ENCODE assay signal across 8 cellular contexts in genomic region chr6:89610149-89610642, GRCh38. TPM values are rescaled to one million over a fixed set of nuclear protein-coding genes. Genes with fewer than 3 reads are reported as not detected.
DNase-seq lines count a peak whose midpoint lies in the region; ATAC-seq and TF ChIP-seq lines count a peak whose summit lies in the region.

No MANE protein-coding gene starts in this region.

- POLR2A ChIA-PET in AG04449 (lab: Yijun Ruan, JAX): no interaction called here

- peaks cover 1% of the 10 kb centered on the region for H3K9me3 Mint-ChIP-seq in glutamatergic neuron (ENCODE audit: unreplicated experiment)

- H3K27me3 Mint-ChIP-seq in glutamatergic neuron (ENCODE audit: unreplicated experiment): peaks cover 2% of the 10 kb centered on the region

- peak; percentile 74 for ATAC-seq in GM18511 (IDR thresholded peaks at IDR 0.05; ENCODE audit: unreplicated experiment)
- ATAC-seq in HG02610 (IDR thresholded peaks at IDR 0.05; ENCODE audit: unreplicated experiment): no peak

- peak; percentile 72 for TF ChIP-seq CTCF in AG04449 (IDR thresholded peaks at IDR 0.05; ENCODE audit: insufficient read depth, low read length, missing control alignments)
- TF ChIP-seq CTCF in glutamatergic neuron (IDR thresholded peaks at IDR 0.05; ENCODE audit: partially characterized antibody, unreplicated experiment): peak; percentile 72

- H3K4me3 ChIP-seq in AG04449 (ENCODE audit: low read depth, low read length): no peak overlapping the region

- no peaks in the 10 kb centered on the region for H3K4me1 Mint-ChIP-seq in glutamatergic neuron (ENCODE audit: low read depth, unreplicated experiment)

- H3K4me3 Mint-ChIP-seq in glutamatergic neuron (ENCODE audit: unreplicated experiment): no peak overlapping the region

- CTCF ChIA-PET in AG04449 (lab: Yijun Ruan, JAX): interaction anchor here (0.9 to 3.4 kb wide), 12 partner anchors 9 to 628 kb away, joined by 3 to 19 read pairs (median 4); partner anchors contain the start of gene ANKRD6

- DNase-seq in AG04449 (ENCODE audit: low read depth, low spot score) (no peak), HUDEP-2 (lab: John Stamatoyannopoulos, UW; ENCODE audit: unreplicated experiment in 76 of 76) (peak in 64 of 76 experiments; percentile 12 to 80 (median 52)), SK-N-DZ (ENCODE audit: low spot score) (peak; percentile 54), glutamatergic neuron (peak; percentile 84), retina (peak; percentile 54)
- peak; percentile 69 for DNase-seq in activated gamma-delta T cell treated with anti-CD3 and anti-CD28 coated beads, Interleukin-2, amount 50 U/mL, for 16 hours (ENCODE audit: low read depth)

- H3K27ac Mint-ChIP-seq in glutamatergic neuron (ENCODE audit: unreplicated experiment): no peak overlapping the region

- no peaks in the 10 kb centered on the region for H3K36me3 Mint-ChIP-seq in glutamatergic neuron (ENCODE audit: unreplicated experiment)

RNA-seq across cellular contexts. Expression of gene LYRM2, which starts 28.4 kb away (rescaled TPM):
- polyA plus RNA-seq in SK-N-DZ (2014; cell fraction: cytosol; rRNA removed): 29.2 and 32.3 TPM in 2 replicates
- 9.5 and 15.8 TPM in 2 replicates for polyA plus RNA-seq in SK-N-DZ (2014; cell fraction: nucleus; rRNA removed)
- 30.2 TPM for total RNA-seq in glutamatergic neuron (ENCODE audit: unreplicated experiment)
